Comparison of ENCODE assay signal across 8 cellular contexts in the genomic region with DNA sequence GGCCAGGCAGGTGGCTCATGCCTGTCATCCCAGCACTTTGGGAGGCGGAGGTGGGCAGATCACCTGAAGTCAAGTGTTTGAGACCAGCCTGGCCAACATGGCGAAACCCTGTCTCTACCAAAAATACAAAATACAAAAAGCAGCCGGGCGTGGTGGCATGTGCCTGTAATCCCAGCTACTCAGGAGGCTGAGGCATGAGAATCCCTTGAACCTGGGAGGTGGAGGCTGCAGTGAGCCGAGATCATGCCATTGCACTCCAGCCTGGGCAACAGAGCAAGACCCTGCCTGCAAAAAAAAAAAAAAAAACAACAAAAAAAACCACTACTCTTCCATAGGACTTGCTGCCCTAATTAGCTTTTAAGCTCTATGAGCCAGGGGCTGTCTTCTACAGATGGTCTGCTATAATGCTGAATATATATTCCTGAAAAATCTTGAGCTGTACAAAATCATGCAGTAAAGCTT. TPM values are rescaled to one million over a fixed set of nuclear protein-coding genes. Genes with fewer than 3 reads are reported as not detected.
DNase-seq lines count a peak whose midpoint lies in the region; TF ChIP-seq lines count a peak whose summit lies in the region.
"Not testable (repeated sequence)": the region's sequence is repeated elsewhere in the genome, so short reads cannot be mapped to it uniquely, and the experiment has no call there.

No MANE protein-coding gene starts in this region.

- H3K9me3 ChIP-seq in AG04450 (ENCODE audit: control insufficient read depth, insufficient read depth, low read length); HEK293 (ENCODE audit: control insufficient read depth, insufficient read depth, low read depth, low read length); ascending aorta; stomach: not testable (repeated sequence)

- not testable (repeated sequence) for H3K27me3 Mint-ChIP-seq in activated CD4-positive, alpha-beta T cell treated with anti-CD3 and anti-CD28 coated beads, Interleukin-2, amount 10 ng/mL, durations not matched to agents 24 days and 14 days; osteocyte (ENCODE audit: unreplicated experiment)

- not testable (repeated sequence) for TF ChIP-seq EP300 in stomach (IDR thresholded peaks at IDR 0.05)

- 81 to 91% (median 87%) methylated on average over 5 of the region's 5 CpGs for WGBS in stomach, 5 donors

- not testable (repeated sequence) for H3K27me3 ChIP-seq in AG04450 (ENCODE audit: control insufficient read depth, insufficient read depth, low read length); ascending aorta; stomach

- H3K4me1 Mint-ChIP-seq in activated CD4-positive, alpha-beta T cell treated with anti-CD3 and anti-CD28 coated beads, Interleukin-2, amount 10 ng/mL, durations not matched to agents 24 days and 14 days: peaks cover 38% of the 10 kb centered on the region
- H3K4me1 Mint-ChIP-seq in osteocyte (ENCODE audit: unreplicated experiment): peaks cover 42% of the 10 kb centered on the region

- POLR2A ChIA-PET in AG04450 (lab: Yijun Ruan, JAX) (interaction anchor here (0.6 to 0.7 kb wide), 2 partner anchors 312 to 315 kb away, joined by 4 to 6 read pairs; no protein-coding TSS in a partner anchor), HEK293 (lab: Yijun Ruan, JAX) (interaction anchor here (0.6 kb wide), 1 partner anchor 21 kb away, joined by 4 read pairs; no protein-coding TSS in a partner anchor)

- H3K27ac Mint-ChIP-seq in activated CD4-positive, alpha-beta T cell treated with anti-CD3 and anti-CD28 coated beads, Interleukin-2, amount 10 ng/mL, durations not matched to agents 24 days and 14 days: not testable (repeated sequence)
- peak overlapping the region; percentile 99 for H3K27ac Mint-ChIP-seq in osteocyte (ENCODE audit: unreplicated experiment)

- not testable (repeated sequence) for TF ChIP-seq CTCF in AG04450 (IDR thresholded peaks at IDR 0.05; ENCODE audit: low read depth, low read length); HEK293 (tag by site-specific recombination; IDR thresholded peaks at IDR 0.05); ascending aorta (IDR thresholded peaks at IDR 0.05); epithelial cell of proximal tubule (conservative IDR thresholded peaks at IDR 0.05; ENCODE audit: low read depth, low read length); osteocyte (IDR thresholded peaks at IDR 0.05); stomach (IDR thresholded peaks at IDR 0.05)

- intact Hi-C loops in activated CD4-positive, alpha-beta T cell treated with anti-CD3 and anti-CD28 coated beads, Interleukin-2, amount 10 ng/mL, durations not matched to agents 24 days and 14 days (cut with micrococcal nuclease): loop anchor here (5.0 kb wide), 1 partner anchor 595 kb away; no protein-coding TSS in a partner anchor
- intact Hi-C loops in ascending aorta (cut with DNase I): loop anchor here (2.0 kb wide), 1 partner anchor 15 kb away; no protein-coding TSS in a partner anchor
- intact Hi-C loops in stomach (cut with DNase I; ENCODE audit: low total_unique reads): not testable (repeated sequence)

- not testable (repeated sequence) for H3K4me1 ChIP-seq in HEK293 (ENCODE audit: control insufficient read depth, insufficient read depth, low read length)
- H3K4me1 ChIP-seq in ascending aorta (peaks cover 1 to 18% of the 10 kb centered on the region in 2 donors), stomach (peaks cover 25 to 82% (median 48%) of the 10 kb centered on the region in 4 donors)

- H3K9me3 Mint-ChIP-seq in activated CD4-positive, alpha-beta T cell treated with anti-CD3 and anti-CD28 coated beads, Interleukin-2, amount 10 ng/mL, durations not matched to agents 24 days and 14 days; osteocyte (ENCODE audit: unreplicated experiment): not testable (repeated sequence)

- H3K27ac ChIP-seq in AG04450 (ENCODE audit: low read depth, low read length); HEK293 (ENCODE audit: extremely low read depth, low read depth, low read length): not testable (repeated sequence)
- H3K27ac ChIP-seq in ascending aorta (peak overlapping the region; percentile 96 to 99), stomach (peak overlapping the region in 2 of 5 donors; percentile 97 to 98)

- TF ChIP-seq POLR2A in stomach (IDR thresholded peaks at IDR 0.05): not testable (repeated sequence)

- CTCF ChIA-PET in AG04450 (lab: Charles Lee) (interaction anchor here (0.9 to 6.9 kb wide), 5 partner anchors 10 to 395 kb away, joined by 3 to 49 read pairs (median 3); no protein-coding TSS in a partner anchor), HEK293 (lab: Yijun Ruan, JAX) (interaction anchor here (1.5 to 2.2 kb wide), 3 partner anchors 38 to 394 kb away, joined by 10 to 15 read pairs (median 11); no protein-coding TSS in a partner anchor)

- peak overlapping the region; percentile 100 for H3K4me3 Mint-ChIP-seq in activated CD4-positive, alpha-beta T cell treated with anti-CD3 and anti-CD28 coated beads, Interleukin-2, amount 10 ng/mL, durations not matched to agents 24 days and 14 days
- peak overlapping the region; percentile 100 for H3K4me3 Mint-ChIP-seq in osteocyte (ENCODE audit: unreplicated experiment)

- peaks cover 28% of the 10 kb centered on the region for H3K36me3 Mint-ChIP-seq in activated CD4-positive, alpha-beta T cell treated with anti-CD3 and anti-CD28 coated beads, Interleukin-2, amount 10 ng/mL, durations not matched to agents 24 days and 14 days (ENCODE audit: low read depth)
- H3K36me3 Mint-ChIP-seq in osteocyte (ENCODE audit: unreplicated experiment): not testable (repeated sequence)

- H3K36me3 ChIP-seq in HEK293 (ENCODE audit: control insufficient read depth in 2 of 2, insufficient read depth in 1 of 2, low read length in 2 of 2); ascending aorta; stomach: not testable (repeated sequence)

- DNase-seq in AG04450 (ENCODE audit: low read depth, low spot score); activated CD4-positive, alpha-beta T cell treated with anti-CD3 and anti-CD28 coated beads, Interleukin-2, amount 10 ng/mL, durations not matched to agents 24 days and 14 days; ascending aorta (ENCODE audit: low spot score in 2 of 2); epithelial cell of proximal tubule (ENCODE audit: low read depth); osteocyte (ENCODE audit: extremely low spot score, unreplicated experiment); stomach: not testable (repeated sequence)
- peak; percentile 62 for DNase-seq in islet precursor cell

- peak overlapping the region; percentile 91 for H3K4me3 ChIP-seq in AG04450 (ENCODE audit: low read depth, low read length)
- H3K4me3 ChIP-seq in HEK293 (ENCODE audit: low read depth, low read length): not testable (repeated sequence)
- H3K4me3 ChIP-seq in ascending aorta: peak overlapping the region; percentile 56 to 93
- peak overlapping the region; percentile 87 for H3K4me3 ChIP-seq in epithelial cell of proximal tubule (ENCODE audit: low read depth, low read length)
- peak overlapping the region in 3 of 4 donors; percentile 79 to 97 (median 94) for H3K4me3 ChIP-seq in stomach

TF ChIP-seq in HEK293, 187 proteins besides CTCF, POLR2A, EP300 and RAD21:
- TF ChIP-seq ZNF121 (tag by site-specific recombination; IDR thresholded peaks at IDR 0.05): peak; percentile 87

RNA-seq across cellular contexts. Expression of a gene that starts 4.3 kb away (rescaled TPM):
- 49.1 and 77.7 TPM in 2 replicates for polyA plus RNA-seq in AG04450 (2011; rRNA removed)
- 18.8 and 34.7 TPM in 2 replicates for polyA minus RNA-seq in AG04450 (2011; rRNA and poly(A)+ RNA removed)
- 86.6 and 94.5 TPM in 2 replicates for total RNA-seq in activated CD4-positive, alpha-beta T cell treated with anti-CD3 and anti-CD28 coated beads, Interleukin-2, amount 10 ng/mL, durations not matched to agents 24 days and 14 days
- total RNA-seq in ascending aorta: 117 TPM
- 30.6 and 38.1 TPM in 2 replicates for total RNA-seq in epithelial cell of proximal tubule
- total RNA-seq in osteocyte: 44.0 and 49.7 TPM in 2 replicates
- total RNA-seq in stomach: 10 to 100 TPM; 19.8 to 77.7 (median 38.8) TPM
- polyA plus RNA-seq in stomach: 10 to 100 TPM; 17.5 to 28.0 (median 23.5) TPM

RNA-seq across cellular contexts. Expression of a gene that starts 59.7 kb away (rescaled TPM):
- polyA plus RNA-seq in AG04450 (2011; rRNA removed) (159 and 167 TPM in 2 replicates), stomach (10 to 100 TPM; 38.8 to 65.7 (median 63.7) TPM)
- 60.1 and 80.1 TPM in 2 replicates for polyA minus RNA-seq in AG04450 (2011; rRNA and poly(A)+ RNA removed)
- total RNA-seq in activated CD4-positive, alpha-beta T cell treated with anti-CD3 and anti-CD28 coated beads, Interleukin-2, amount 10 ng/mL, durations not matched to agents 24 days and 14 days: 225 and 243 TPM in 2 replicates
- total RNA-seq in ascending aorta (19.4 TPM), epithelial cell of proximal tubule (127 and 162 TPM in 2 replicates), osteocyte (68.3 and 70.6 TPM in 2 replicates), stomach (10 to 100 TPM in 4 of 5 donors, 1 to 10 TPM in 1; 6.1 to 47.4 (median 17.9) TPM)
